8 cellular contexts compared by ENCODE assay signal in genomic region chr18:80033181-80034067, GRCh38. TPM values are rescaled to one million over a fixed set of nuclear protein-coding genes. Genes with fewer than 3 reads are reported as not detected.
DNase-seq lines count a peak whose midpoint lies in the region; ATAC-seq, FAIRE-seq and TF ChIP-seq lines count a peak whose summit lies in the region.

No MANE protein-coding gene starts in this region.

- TF ChIP-seq POLR2A in GM10847 (IDR thresholded peaks at IDR 0.05; ENCODE audit: extremely low read depth, insufficient read length) (peak; percentile 12), NB4 (IDR thresholded peaks at IDR 0.05; ENCODE audit: extremely low read depth, insufficient read length) (no peak), vagina (IDR thresholded peaks at IDR 0.05) (peak in 1 of 2 donors; percentile 16)

- H3K36me3 ChIP-seq in HEK293 (ENCODE audit: control insufficient read depth in 2 of 2, insufficient read depth in 1 of 2, low read length in 2 of 2) (peaks cover 0 to 10% of the 10 kb centered on the region in 2 experiments; a peak in 2 of 3 replicates), pancreas (peaks cover 0 to 4% (median 0%) of the 10 kb centered on the region in 3 donors), vagina (no peaks in the 10 kb centered on the region)

- TF ChIP-seq CTCF in HEK293 (tag by site-specific recombination; IDR thresholded peaks at IDR 0.05) (0 out of 2 replicates have a peak, but pooled peaks have one; percentile 11), NB4 (IDR thresholded peaks at IDR 0.05; ENCODE audit: low read depth, low read length) (no peak), fibroblast of the aortic adventitia (IDR thresholded peaks at IDR 0.05; ENCODE audit: insufficient read depth, low read length) (no peak), pancreas (IDR thresholded peaks at IDR 0.05) (no peak), vagina (IDR thresholded peaks at IDR 0.05) (no peak)

- FAIRE-seq in pancreas (lab: Jason Lieb, UNC) = no peak

- peak overlapping the region; percentile 60; the same call in 1 of the 2 replicates for H3K27ac ChIP-seq in HEK293 (ENCODE audit: extremely low read depth, low read depth, low read length)
- peak overlapping the region; percentile 69 to 85 (median 77) for H3K27ac ChIP-seq in pancreas
- H3K27ac ChIP-seq in vagina = peak overlapping the region; percentile 80

- DNase-seq in NB4 (ENCODE audit: low read depth) (no peak), fibroblast of the aortic adventitia (ENCODE audit: low read depth) (no peak), pancreas (no peak), vagina (ENCODE audit: extremely low spot score in 2 of 2) (no peak), mesenteric fat pad (ENCODE audit: low spot score) (no peak)
- DNase-seq in activated T-cell treated with anti-CD3 and anti-CD28 coated beads, Interleukin-2, amount 50 U/mL, for 1 hour = peak; percentile 86

- no peaks in the 10 kb centered on the region for H3K9me3 ChIP-seq in HEK293 (ENCODE audit: control insufficient read depth, insufficient read depth, low read depth, low read length)
- H3K9me3 ChIP-seq in pancreas = no peaks in the 10 kb centered on the region
- no peaks in the 10 kb centered on the region for H3K9me3 ChIP-seq in vagina

- CTCF ChIA-PET in HEK293 (lab: Yijun Ruan, JAX) = interaction anchor here (0.6 kb wide), 2 partner anchors 139 to 284 kb away, joined by 3 to 5 read pairs; no protein-coding TSS in a partner anchor

- 2 to 5% methylated on average over 69 to 90 of the region's 90 CpGs for WGBS in pancreas, 2 donors

- no peaks in the 10 kb centered on the region for H3K27me3 ChIP-seq in pancreas
- no peaks in the 10 kb centered on the region for H3K27me3 ChIP-seq in vagina

- peak in 2 of 4 donors; percentile 60 to 74 for ATAC-seq in pancreas

- POLR2A ChIA-PET in HEK293 (lab: Yijun Ruan, JAX) = interaction anchor here (0.7 to 2.4 kb wide), 13 partner anchors 10 to 683 kb away, joined by 3 to 22 read pairs (median 4); partner anchors contain the start of genes ADNP2 and SLC66A2

- H3K4me3 ChIP-seq in HEK293 (ENCODE audit: low read depth, low read length) (peak overlapping the region; percentile 47), NB4 (ENCODE audit: low read depth, low read length) (peak overlapping the region; percentile 64), fibroblast of the aortic adventitia (ENCODE audit: low read depth, low read length) (peak overlapping the region; percentile 84), pancreas (peak overlapping the region; percentile 41 to 89 (median 62)), vagina (peak overlapping the region; percentile 74)

- H3K4me1 ChIP-seq in HEK293 (ENCODE audit: control insufficient read depth, insufficient read depth, low read length) = peaks cover 9% of the 10 kb centered on the region; the same call in 1 of the 2 replicates
- H3K4me1 ChIP-seq in pancreas = peaks cover 0 to 8% (median 4%) of the 10 kb centered on the region in 3 donors
- H3K4me1 ChIP-seq in vagina = peaks cover 17% of the 10 kb centered on the region

- intact Hi-C loops in pancreas (cut with DNase I) (no loop called here), vagina (cut with DNase I) (loop anchor here (10.0 kb wide), 1 partner anchor 71 kb away; the partner anchor contains the start of gene ADNP2)

TF ChIP-seq in HEK293, 187 proteins besides CTCF, POLR2A, EP300 and RAD21 (continues in another document):
- TF ChIP-seq SP7 (tag by site-specific recombination; IDR thresholded peaks at IDR 0.05) (no peak), ZNF521 (tag by site-specific recombination; IDR thresholded peaks at IDR 0.05) (no peak), ZNF677 (tag by site-specific recombination; IDR thresholded peaks at IDR 0.05) (no peak), GLIS1 (tag by site-specific recombination; IDR thresholded peaks at IDR 0.05) (peak; percentile 39), MEIS1 (CRISPR knock-in tag; IDR thresholded peaks at IDR 0.05; ENCODE audit: borderline replicate concordance) (no peak), PRDM1 (tag by site-specific recombination; IDR thresholded peaks at IDR 0.05) (no peak), ZNF148 (tag by site-specific recombination; IDR thresholded peaks at IDR 0.05; ENCODE audit: borderline replicate concordance) (no peak), ZSCAN30 (tag by site-specific recombination; IDR thresholded peaks at IDR 0.05) (peak; percentile 63; the same call in 1 of the 2 replicates), BCL6B (tag by site-specific recombination; IDR thresholded peaks at IDR 0.05) (no peak), PRDM10 (tag by site-specific recombination; IDR thresholded peaks at IDR 0.05) (no peak; the same call in 1 of the 2 replicates), KLF17 (tag by site-specific recombination; IDR thresholded peaks at IDR 0.05) (no peak), HOXD13 (CRISPR knock-in tag; IDR thresholded peaks at IDR 0.05; ENCODE audit: borderline replicate concordance) (no peak)

RNA-seq across cellular contexts. Expression of gene RBFA, which starts 0.8 kb away (rescaled TPM):
- total RNA-seq in fibroblast of the aortic adventitia (ENCODE audit: low replicate concordance) (17.6 and 20.1 TPM in 2 replicates), pancreas (10 to 100 TPM; 10.5 to 15.3 (median 11.2) TPM), vagina (30.2 TPM), mesenteric fat pad (31.7 TPM)
- polyA plus RNA-seq in pancreas = 10 to 100 TPM; 14.3 to 19.5 TPM

RNA-seq across cellular contexts. Expression of gene TXNL4A, which starts 45.1 kb away (rescaled TPM):
- 54.6 and 62.2 TPM in 2 replicates for total RNA-seq in fibroblast of the aortic adventitia (ENCODE audit: low replicate concordance)
- 10 to 100 TPM; 40.5 to 60.8 (median 46.0) TPM for total RNA-seq in pancreas
- 10 to 100 TPM; 50.9 to 64.6 TPM for polyA plus RNA-seq in pancreas
- 24.8 TPM for total RNA-seq in vagina
- 107 TPM for total RNA-seq in mesenteric fat pad
